8 cellular contexts compared by ENCODE assay signal in genomic region chr14:25406818-25407217, GRCh38.
A peak's percentile ranks its signal among the peaks of the same experiment; 100 is the strongest.
DNase-seq lines count a peak whose midpoint lies in the region; ATAC-seq lines count a peak whose summit lies in the region.

No MANE protein-coding gene starts in this region.

- no peak overlapping the region for H3K27ac Mint-ChIP-seq in activated CD4-positive, alpha-beta T cell treated with anti-CD3 and anti-CD28 coated beads, Interleukin-2, amount 10 ng/mL, durations not matched to agents 24 days and 14 days

- H3K9me3 Mint-ChIP-seq in activated CD4-positive, alpha-beta T cell treated with anti-CD3 and anti-CD28 coated beads, Interleukin-2, amount 10 ng/mL, durations not matched to agents 24 days and 14 days: no peaks in the 10 kb centered on the region

- H3K27me3 Mint-ChIP-seq in activated CD4-positive, alpha-beta T cell treated with anti-CD3 and anti-CD28 coated beads, Interleukin-2, amount 10 ng/mL, durations not matched to agents 24 days and 14 days: no peaks in the 10 kb centered on the region

- no peaks in the 10 kb centered on the region for H3K36me3 Mint-ChIP-seq in activated CD4-positive, alpha-beta T cell treated with anti-CD3 and anti-CD28 coated beads, Interleukin-2, amount 10 ng/mL, durations not matched to agents 24 days and 14 days (ENCODE audit: low read depth)

- no peak overlapping the region for H3K4me3 Mint-ChIP-seq in activated CD4-positive, alpha-beta T cell treated with anti-CD3 and anti-CD28 coated beads, Interleukin-2, amount 10 ng/mL, durations not matched to agents 24 days and 14 days

- peak; percentile 57 for DNase-seq in activated CD4-positive, alpha-beta T cell treated with anti-CD3 and anti-CD28 coated beads, Interleukin-2, amount 10 ng/mL, durations not matched to agents 24 days and 14 days
- DNase-seq in activated CD4-positive, alpha-beta T cell treated with anti-CD3 and anti-CD28 coated beads for 4 hours: no peak
- DNase-seq in NCI-H1105 treated with DMSO at 0.1 percent for 48 hours (lab: John Stamatoyannopoulos, UW) (peak; percentile 62), amniotic epithelial cell (ENCODE audit: low read depth) (peak; percentile 40), mucosa of gallbladder (ENCODE audit: low spot score) (peak; percentile 15)

- intact Hi-C loops in activated CD4-positive, alpha-beta T cell treated with anti-CD3 and anti-CD28 coated beads, Interleukin-2, amount 10 ng/mL, durations not matched to agents 24 days and 14 days (cut with micrococcal nuclease): no loop called here

- ATAC-seq in GM21717 (IDR thresholded peaks at IDR 0.05; ENCODE audit: unreplicated experiment): no peak
- ATAC-seq in HG03571 (IDR thresholded peaks at IDR 0.05; ENCODE audit: unreplicated experiment): no peak
- no peak for ATAC-seq in GM18498 (IDR thresholded peaks at IDR 0.05; ENCODE audit: unreplicated experiment)

- H3K4me1 Mint-ChIP-seq in activated CD4-positive, alpha-beta T cell treated with anti-CD3 and anti-CD28 coated beads, Interleukin-2, amount 10 ng/mL, durations not matched to agents 24 days and 14 days: no peaks in the 10 kb centered on the region

Comparison
In these comparisons a context has a peak if more than half of its experiments do, and no peak if none do; other contexts are left out.
1. DNase-seq: peak in activated CD4-positive, alpha-beta T cell treated with anti-CD3 and anti-CD28 coated beads, Interleukin-2, amount 10 ng/mL, durations not matched to agents 24 days and 14 days (single experiment), NCI-H1105 treated with DMSO at 0.1 percent for 48 hours (single experiment), amniotic epithelial cell (single experiment) and mucosa of gallbladder (single experiment); none in activated CD4-positive, alpha-beta T cell treated with anti-CD3 and anti-CD28 coated beads for 4 hours (0 of 2).